In the genomic region with DNA sequence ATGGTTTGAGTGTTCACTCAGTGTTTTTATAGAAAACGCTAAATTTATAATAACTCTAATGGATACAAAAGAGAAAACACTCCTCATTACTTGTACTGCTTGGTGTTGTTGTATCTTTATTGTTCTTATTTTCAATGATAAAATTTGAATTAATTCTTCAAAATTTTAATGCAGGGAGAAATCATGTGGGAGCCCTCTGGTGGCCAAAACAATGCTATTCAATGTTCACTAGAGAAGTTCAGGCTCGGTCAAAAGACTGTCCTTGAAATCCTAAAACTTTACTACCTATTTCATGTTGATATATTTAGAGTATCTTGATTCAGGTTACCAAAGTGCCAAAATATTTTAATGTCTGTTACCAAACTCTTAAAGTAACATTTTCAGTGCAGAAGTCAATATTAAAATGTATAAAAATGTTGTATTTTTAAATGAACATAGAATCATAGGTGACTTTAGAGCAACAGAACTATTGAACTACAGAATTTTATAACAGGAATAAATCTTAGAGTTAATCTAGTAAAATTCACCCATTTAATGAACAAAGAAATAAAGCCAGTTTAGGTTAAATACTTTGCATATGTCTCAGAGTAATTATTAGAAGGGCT, we compare ENCODE assay signal across 9 cellular contexts.
DNase-seq lines count a peak whose midpoint lies in the region; TF ChIP-seq lines count a peak whose summit lies in the region.
"Had no signal": no experiment of that assay in that cellular context is flagged by ENCODE, and none has a peak within 500 bp of the region (broad histone marks: within the 10 kb centered on the region; RNA-seq: fewer than 3 reads in every experiment).

No MANE protein-coding gene starts in this region.

- no peaks in the 10 kb centered on the region for H3K27me3 Mint-ChIP-seq in activated naive CD4-positive, alpha-beta T cell treated with anti-CD3 and anti-CD28 coated beads for 36 hours (ENCODE audit: low read depth)

- intact Hi-C loops in activated naive CD4-positive, alpha-beta T cell treated with anti-CD3 and anti-CD28 coated beads for 36 hours (cut with micrococcal nuclease), result loop anchor here (10.0 kb wide), 1 partner anchor 938 kb away; no protein-coding TSS in a partner anchor
- intact Hi-C loops in tibial artery (cut with DNase I; ENCODE audit: low total_unique reads) (no loop called here), esophagus squamous epithelium (cut with DNase I) (no loop called here)

- peak; percentile 47 for TF ChIP-seq CTCF in fibroblast of pulmonary artery (IDR thresholded peaks at IDR 0.05; ENCODE audit: low read length, missing control alignments)
- peak; percentile 22 to 28 for TF ChIP-seq CTCF in tibial artery (IDR thresholded peaks at IDR 0.05)
- peak in 3 of 6 experiments; percentile 36 to 50 (median 39) for TF ChIP-seq CTCF in esophagus squamous epithelium (IDR thresholded peaks at IDR 0.05)

- 19 to 26% methylated on average over 2 of the region's 2 CpGs for WGBS in esophagus squamous epithelium, 2 donors

- no peaks in the 10 kb centered on the region for H3K4me1 ChIP-seq in tibial artery
- no peaks in the 10 kb centered on the region for H3K4me1 ChIP-seq in esophagus squamous epithelium

- DNase-seq in activated naive CD4-positive, alpha-beta T cell treated with anti-CD3 and anti-CD28 coated beads for 36 hours, result peak; percentile 6
- DNase-seq in activated naive CD4-positive, alpha-beta T cell (lab: John Stamatoyannopoulos, UW), result no peak
- peak; percentile 48 for DNase-seq in NCI-H69 (lab: John Stamatoyannopoulos, UW)
- peak; percentile 3 for DNase-seq in fibroblast of pulmonary artery (ENCODE audit: low read depth)
- no peak for DNase-seq in tibial artery
- DNase-seq in esophagus squamous epithelium (lab: John Stamatoyannopoulos, UW), result no peak
- no peak for DNase-seq in HuH-7.5 (ENCODE audit: low spot score)
- DNase-seq in cerebellar nuclear complex (lab: John Stamatoyannopoulos, UW), result no peak
- DNase-seq: EL had no signal

- H3K9me3 ChIP-seq in tibial artery (no peaks in the 10 kb centered on the region), esophagus squamous epithelium (no peaks in the 10 kb centered on the region)

- no peaks in the 10 kb centered on the region for H3K36me3 Mint-ChIP-seq in activated naive CD4-positive, alpha-beta T cell treated with anti-CD3 and anti-CD28 coated beads for 36 hours (ENCODE audit: low read depth)

- no peaks in the 10 kb centered on the region for H3K27me3 ChIP-seq in tibial artery
- H3K27me3 ChIP-seq in esophagus squamous epithelium, result no peaks in the 10 kb centered on the region

- H3K4me3 Mint-ChIP-seq in activated naive CD4-positive, alpha-beta T cell treated with anti-CD3 and anti-CD28 coated beads for 36 hours, result no peak overlapping the region

- no peak overlapping the region for H3K27ac ChIP-seq in tibial artery
- H3K27ac ChIP-seq in esophagus squamous epithelium, result no peak overlapping the region

- TF ChIP-seq POLR2A in esophagus squamous epithelium (IDR thresholded peaks at IDR 0.05), result no peak

- H3K36me3 ChIP-seq in tibial artery (no peaks in the 10 kb centered on the region), esophagus squamous epithelium (no peaks in the 10 kb centered on the region)

- no peak overlapping the region for H3K27ac Mint-ChIP-seq in activated naive CD4-positive, alpha-beta T cell treated with anti-CD3 and anti-CD28 coated beads for 36 hours

- CTCF ChIA-PET in activated naive CD4-positive, alpha-beta T cell treated with anti-CD3 and anti-CD28 coated beads for 36 hours (lab: Charles Lee), result no interaction called here

- no peaks in the 10 kb centered on the region for H3K4me1 Mint-ChIP-seq in activated naive CD4-positive, alpha-beta T cell treated with anti-CD3 and anti-CD28 coated beads for 36 hours (ENCODE audit: low read depth)

- no peaks in the 10 kb centered on the region for H3K9me3 Mint-ChIP-seq in activated naive CD4-positive, alpha-beta T cell treated with anti-CD3 and anti-CD28 coated beads for 36 hours

- H3K4me3 ChIP-seq in fibroblast of pulmonary artery (replicated peaks; ENCODE audit: low read depth, low read length), result no peak overlapping the region
- no peak overlapping the region for H3K4me3 ChIP-seq in tibial artery
- H3K4me3 ChIP-seq in esophagus squamous epithelium, result no peak overlapping the region

Comparison
In these comparisons a context has a peak if more than half of its experiments do, and no peak if none do; other contexts are left out.
1. DNase-seq: peak in activated naive CD4-positive, alpha-beta T cell treated with anti-CD3 and anti-CD28 coated beads for 36 hours (single experiment), NCI-H69 (single experiment) and fibroblast of pulmonary artery (single experiment); none in activated naive CD4-positive, alpha-beta T cell (0 of 4), tibial artery (0 of 2), esophagus squamous epithelium (single experiment), HuH-7.5 (single experiment) and cerebellar nuclear complex (0 of 2).